ENCODE assay signal across 8 cellular contexts in the genomic region with DNA sequence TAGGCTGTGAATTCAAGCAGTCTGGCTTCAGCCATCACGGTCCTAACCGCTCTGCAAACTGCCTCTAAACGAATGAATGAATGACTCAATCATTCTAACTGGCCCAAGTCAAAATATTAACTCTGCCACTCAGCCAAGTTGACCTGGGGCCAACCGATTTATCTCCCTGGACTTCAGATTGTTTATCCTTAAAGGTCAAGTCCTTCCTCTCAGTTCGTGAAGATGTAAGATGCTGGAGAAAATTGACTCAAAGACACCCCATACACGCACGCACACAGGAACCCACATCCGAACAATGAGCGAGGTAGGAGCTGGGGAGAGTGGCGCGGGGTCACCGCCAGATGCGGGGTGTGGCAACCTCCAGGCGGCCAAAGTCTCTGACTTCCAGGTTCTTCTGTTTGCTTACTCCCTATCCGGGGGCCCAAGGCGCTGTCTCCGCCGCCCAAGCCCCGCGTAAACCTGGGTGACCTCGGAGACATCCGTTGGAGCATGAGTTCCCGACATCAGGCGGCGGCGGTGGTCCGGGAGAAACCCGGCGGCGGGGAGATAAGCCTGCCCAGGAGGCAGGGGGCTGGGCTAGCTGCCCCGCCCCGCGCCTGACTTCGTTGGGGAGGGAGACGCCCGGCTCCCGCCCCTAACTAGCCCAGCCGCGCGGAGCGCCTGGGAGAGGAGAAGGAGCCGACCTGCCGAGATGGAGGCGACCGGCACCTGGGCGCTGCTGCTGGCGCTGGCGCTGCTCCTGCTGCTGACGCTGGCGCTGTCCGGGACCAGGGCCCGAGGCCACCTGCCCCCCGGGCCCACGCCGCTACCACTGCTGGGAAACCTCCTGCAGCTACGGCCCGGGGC. TPM values are rescaled to one million over a fixed set of nuclear protein-coding genes. Genes with fewer than 3 reads are reported as not detected.
DNase-seq lines count a peak whose midpoint lies in the region; ATAC-seq, FAIRE-seq and TF ChIP-seq lines count a peak whose summit lies in the region.

A gene with protein sequence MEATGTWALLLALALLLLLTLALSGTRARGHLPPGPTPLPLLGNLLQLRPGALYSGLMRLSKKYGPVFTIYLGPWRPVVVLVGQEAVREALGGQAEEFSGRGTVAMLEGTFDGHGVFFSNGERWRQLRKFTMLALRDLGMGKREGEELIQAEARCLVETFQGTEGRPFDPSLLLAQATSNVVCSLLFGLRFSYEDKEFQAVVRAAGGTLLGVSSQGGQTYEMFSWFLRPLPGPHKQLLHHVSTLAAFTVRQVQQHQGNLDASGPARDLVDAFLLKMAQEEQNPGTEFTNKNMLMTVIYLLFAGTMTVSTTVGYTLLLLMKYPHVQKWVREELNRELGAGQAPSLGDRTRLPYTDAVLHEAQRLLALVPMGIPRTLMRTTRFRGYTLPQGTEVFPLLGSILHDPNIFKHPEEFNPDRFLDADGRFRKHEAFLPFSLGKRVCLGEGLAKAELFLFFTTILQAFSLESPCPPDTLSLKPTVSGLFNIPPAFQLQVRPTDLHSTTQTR (plus strand): TSS at position 646 of the 846 bp plus-strand sequence. CDS start 46 bp downstream, at position 692.

- CTCF ChIA-PET in A673 (lab: Charles Lee): no interaction called here

- H3K36me3 ChIP-seq in A673 (ENCODE audit: insufficient read depth, low read length, poor library complexity, severe bottlenecking) (no peaks in the 10 kb centered on the region), body of pancreas (replicated peaks in 1 of 2; ENCODE audit: insufficient read depth in 1 of 2, low read depth in 2 of 2) (no peaks in the 10 kb centered on the region), right lobe of liver (no peaks in the 10 kb centered on the region), urinary bladder (ENCODE audit: insufficient read depth) (no peaks in the 10 kb centered on the region)

- intact Hi-C loops in A673 (cut with micrococcal nuclease; ENCODE audit: unreplicated experiment) (no loop called here), body of pancreas (cut with DNase I) (no loop called here), right lobe of liver (cut with DNase I) (no loop called here)

- H3K4me3 ChIP-seq in A673 (ENCODE audit: low read depth, low read length, poor library complexity, severe bottlenecking): peak within 1 kb of the TSS; percentile 34
- no peak within 1 kb of the TSS for H3K4me3 ChIP-seq in body of pancreas
- peak within 1 kb of the TSS in 1 of 3 donors; percentile 16 for H3K4me3 ChIP-seq in right lobe of liver
- H3K4me3 ChIP-seq in urinary bladder (ENCODE audit: low read depth, low read length): peak within 1 kb of the TSS; percentile 14

- H3K4me1 ChIP-seq in A673 (ENCODE audit: insufficient read depth, low read length, poor library complexity, severe bottlenecking) (peaks cover 7% of the 10 kb centered on the region), body of pancreas (peaks cover 13% of the 10 kb centered on the region), right lobe of liver (no peaks in the 10 kb centered on the region), urinary bladder (ENCODE audit: insufficient read depth) (peaks cover 1% of the 10 kb centered on the region)

- H3K27ac ChIP-seq in A673 (ENCODE audit: low read depth, low read length, poor library complexity, severe bottlenecking): no peak within 1 kb of the TSS
- no peak within 1 kb of the TSS for H3K27ac ChIP-seq in body of pancreas
- no peak within 1 kb of the TSS for H3K27ac ChIP-seq in right lobe of liver
- no peak within 1 kb of the TSS for H3K27ac ChIP-seq in urinary bladder (ENCODE audit: low read depth)

- no peaks in the 10 kb centered on the region for H3K9me3 ChIP-seq in A673 (ENCODE audit: low read depth, low read length, poor library complexity, severe bottlenecking)
- no peaks in the 10 kb centered on the region for H3K9me3 ChIP-seq in body of pancreas
- no peaks in the 10 kb centered on the region for H3K9me3 ChIP-seq in right lobe of liver

- TF ChIP-seq POLR2A in body of pancreas (IDR thresholded peaks at IDR 0.05) (no peak), right lobe of liver (IDR thresholded peaks at IDR 0.05) (no peak)

- no peak for TF ChIP-seq CTCF in A673 (conservative IDR thresholded peaks at IDR 0.05; ENCODE audit: low read depth, low read length)
- no peak for TF ChIP-seq CTCF in body of pancreas (IDR thresholded peaks at IDR 0.05)
- TF ChIP-seq CTCF in right lobe of liver (IDR thresholded peaks at IDR 0.05): no peak

- POLR2A ChIA-PET in A673 (lab: Charles Lee; ENCODE audit: low non-redundant PET): interaction anchor here (0.6 kb wide), 1 partner anchor 376 kb away, joined by 11 read pairs; no protein-coding TSS in a partner anchor

- peaks cover 44% of the 10 kb centered on the region for H3K27me3 ChIP-seq in A673 (replicated peaks; ENCODE audit: insufficient read depth, low read depth, low read length, poor library complexity)
- peaks cover 0 to 36% of the 10 kb centered on the region in 2 donors for H3K27me3 ChIP-seq in body of pancreas
- H3K27me3 ChIP-seq in right lobe of liver: peaks cover 0 to 6% of the 10 kb centered on the region in 2 donors

- BruUV-seq in A673 (replicated peaks; lab: Mats Ljungman, UMichigan): no TSS peak

- ATAC-seq in body of pancreas (peak; percentile 30), right lobe of liver (peak; percentile 38 to 52 (median 44))
- no peak for ATAC-seq in activated CD4-positive, CD25-positive, alpha-beta regulatory T cell treated with anti-CD3 and anti-CD28 coated beads, Interleukin-2, amount 50 U/mL, for 24 hours

- no peak for FAIRE-seq in RCC 7860 (lab: Jason Lieb, UNC)

- 2 to 4% methylated on average over 9 to 46 of the region's 57 CpGs for WGBS in body of pancreas, 2 donors
- WGBS in right lobe of liver (ENCODE audit: insufficient coverage, low coverage, low lambda C conversion rate, missing lambda C conversion rate): 6% methylated on average over 19 of the region's 57 CpGs
- 3% methylated on average over 57 of the region's 57 CpGs for WGBS in urinary bladder

- no peak for DNase-seq in A673 (ENCODE audit: low spot score)
- peak in 58 of 76 experiments; percentile 8 to 73 (median 48) for DNase-seq in HUDEP-2 (lab: John Stamatoyannopoulos, UW; ENCODE audit: unreplicated experiment in 76 of 76)
- peak in 1 of 4 donors; percentile 19 for DNase-seq in body of pancreas
- peak in 1 of 3 donors; percentile 38 for DNase-seq in right lobe of liver
- DNase-seq in RCC 7860 (ENCODE audit: low spot score): no peak
- DNase-seq in NCI-H2107 (lab: John Stamatoyannopoulos, UW): no peak

RNA-seq across cellular contexts. Expression of the gene that starts here (rescaled TPM):
- 0.19 and 0.24 TPM in 2 replicates for total RNA-seq in A673 (2021)
- total RNA-seq in body of pancreas: 1 to 10 TPM in 1 of 2 donors, not detected in 1; 6.7 TPM
- total RNA-seq in right lobe of liver: 1 to 10 TPM in 3 of 6 experiments, under 1 TPM in 3; 0.54 to 1.9 (median 0.99) TPM
- total RNA-seq in urinary bladder: 0.53 TPM
- 3.9 TPM for polyA plus RNA-seq in urinary bladder

Comparison
In these comparisons a context has a peak if more than half of its experiments do, and no peak if none do; other contexts are left out.
1. DNase-seq: peak in HUDEP-2 (58 of 76); none in A673 (single experiment), RCC 7860 (single experiment) and NCI-H2107 (single experiment).
2. H3K4me3 ChIP-seq: peak in A673 (single experiment) and urinary bladder (single experiment); none in body of pancreas (0 of 2).
3. ATAC-seq: peak in body of pancreas (single experiment) and right lobe of liver (4 of 4); none in activated CD4-positive, CD25-positive, alpha-beta regulatory T cell treated with anti-CD3 and anti-CD28 coated beads, Interleukin-2, amount 50 U/mL, for 24 hours (0 of 2).